ENCODE assay signal across 8 cellular contexts in genomic region chr5:93585054-93585751, GRCh38. TPM values are rescaled to one million over a fixed set of nuclear protein-coding genes. Genes with fewer than 3 reads are reported as not detected.
DNase-seq lines count a peak whose midpoint lies in the region; ATAC-seq and TF ChIP-seq lines count a peak whose summit lies in the region.

No MANE protein-coding gene starts in this region.

- H4K20me1 ChIP-seq in BLaER1 treated with 17β-estradiol and CSF1 and Interleukin-3, amounts not matched to agents 10 nM and 100 nM, result peaks cover 0 to 80% (median 69%) of the 10 kb centered on the region in 11 experiments; a peak in 20 of 22 replicates

- 0 to 2% (median 1%) methylated on average over 25 to 68 of the region's 68 CpGs for WGBS in adrenal gland, 4 donors
- WGBS in suprapubic skin, result 5% methylated on average over 26 of the region's 68 CpGs

- no peak overlapping the region for H3K9ac ChIP-seq in BLaER1 treated with 17β-estradiol and CSF1 and Interleukin-3, amounts not matched to agents 10 nM and 100 nM

- TF ChIP-seq EP300 in suprapubic skin (IDR thresholded peaks at IDR 0.05), result no peak

- peaks cover 9 to 23% (median 17%) of the 10 kb centered on the region in 10 experiments for H3K4me1 ChIP-seq in BLaER1 treated with 17β-estradiol and CSF1 and Interleukin-3, amounts not matched to agents 10 nM and 100 nM
- H3K4me1 ChIP-seq in adrenal gland (replicated peaks in 1 of 2), result peaks cover 0 to 16% of the 10 kb centered on the region in 2 donors
- peaks cover 40% of the 10 kb centered on the region for H3K4me1 ChIP-seq in suprapubic skin

- intact Hi-C loops in adrenal gland (cut with DNase I), result loop anchor here in 1 of 2 donors (10.0 kb wide), 1 partner anchor 210 kb away; no protein-coding TSS in a partner anchor

- TF ChIP-seq CTCF in adrenal gland (IDR thresholded peaks at IDR 0.05), result no peak
- TF ChIP-seq CTCF in suprapubic skin (IDR thresholded peaks at IDR 0.05), result no peak

- peaks cover 0 to 17% (median 14%) of the 10 kb centered on the region in 11 experiments; a peak in 13 of 22 replicates for H3K9me3 ChIP-seq in BLaER1 treated with 17β-estradiol and CSF1 and Interleukin-3, amounts not matched to agents 10 nM and 100 nM (replicated peaks in 1 of 11)
- H3K9me3 ChIP-seq in adrenal gland (replicated peaks in 1 of 3) (no peaks in the 10 kb centered on the region), suprapubic skin (no peaks in the 10 kb centered on the region)

- no peak for ATAC-seq in GM21717 (IDR thresholded peaks at IDR 0.05; ENCODE audit: unreplicated experiment)
- no peak for ATAC-seq in GM18868 (IDR thresholded peaks at IDR 0.05; ENCODE audit: unreplicated experiment)

- no peak for TF ChIP-seq POLR2A in adrenal gland (IDR thresholded peaks at IDR 0.05)
- no peak for TF ChIP-seq POLR2A in suprapubic skin (IDR thresholded peaks at IDR 0.05)

- DNase-seq in HT-29 (ENCODE audit: low spot score), result peak; percentile 69
- peak in 6 of 7 donors; percentile 51 to 67 (median 55) for DNase-seq in adrenal gland
- DNase-seq in iPS-NIHi7 (ENCODE audit: extremely low spot score), result peak; percentile 48
- DNase-seq in suprapubic skin (ENCODE audit: low spot score in 2 of 2), result no peak
- no peak for DNase-seq in SK-N-DZ (ENCODE audit: low spot score)

- H3K4me2 ChIP-seq in BLaER1 treated with 17β-estradiol and CSF1 and Interleukin-3, amounts not matched to agents 10 nM and 100 nM, result peak overlapping the region; percentile 39 to 99 (median 57); a peak in 19 of 22 replicates

- H3K27me3 ChIP-seq in BLaER1 treated with 17β-estradiol and CSF1 and Interleukin-3, amounts not matched to agents 10 nM and 100 nM, result peaks cover 95 to 100% (median 100%) of the 10 kb centered on the region in 11 experiments
- H3K27me3 ChIP-seq in adrenal gland (no peaks in the 10 kb centered on the region), suprapubic skin (peaks cover 74% of the 10 kb centered on the region)

- H3K4me3 ChIP-seq in BLaER1 treated with 17β-estradiol and CSF1 and Interleukin-3, amounts not matched to agents 10 nM and 100 nM, result peak overlapping the region in 5 of 10 experiments; percentile 13 to 68 (median 52); a peak in 11 of 20 replicates
- peak overlapping the region in 2 of 4 donors; percentile 81 for H3K4me3 ChIP-seq in adrenal gland
- H3K4me3 ChIP-seq in suprapubic skin, result peak overlapping the region; percentile 60

- H3K36me3 ChIP-seq in BLaER1 treated with 17β-estradiol and CSF1 and Interleukin-3, amounts not matched to agents 10 nM and 100 nM, result no peaks in the 10 kb centered on the region
- H3K36me3 ChIP-seq in adrenal gland (replicated peaks in 1 of 2) (no peaks in the 10 kb centered on the region), suprapubic skin (no peaks in the 10 kb centered on the region)

- H3K27ac ChIP-seq in BLaER1 treated with 17β-estradiol and CSF1 and Interleukin-3, amounts not matched to agents 10 nM and 100 nM, result no peak overlapping the region
- peak overlapping the region in 4 of 5 donors; percentile 68 to 93 (median 78) for H3K27ac ChIP-seq in adrenal gland
- H3K27ac ChIP-seq in suprapubic skin, result no peak overlapping the region

RNA-seq across cellular contexts. Expression of gene NR2F1, which starts 2.2 kb away (rescaled TPM):
- total RNA-seq in HT-29 (2014; rRNA removed; shearing (Covaris generic)), result 19.7 and 24.5 TPM in 2 replicates
- total RNA-seq in adrenal gland (100 to 1,000 TPM in 3 of 8 donors, 10 to 100 TPM in 5; 50.1 to 195 (median 89.3) TPM), suprapubic skin (1 to 10 TPM in 2 of 4 donors, under 1 TPM in 2; 0.49 to 3.1 (median 1.3) TPM)
- polyA plus RNA-seq in adrenal gland, result 10 to 100 TPM; 22.4 to 64.4 (median 42.2) TPM
- 2.9 and 6.9 TPM in 2 replicates for polyA plus RNA-seq in SK-N-DZ (2014; cell fraction: cytosol; rRNA removed)
- polyA plus RNA-seq in SK-N-DZ (2014; cell fraction: nucleus; rRNA removed), result 1.4 and 9.1 TPM in 2 replicates

RNA-seq across cellular contexts. Expression of gene NR2F1-AS1, which starts 4.2 kb away (rescaled TPM):
- total RNA-seq in HT-29 (2014; rRNA removed; shearing (Covaris generic)), result 2.8 and 4.1 TPM in 2 replicates
- total RNA-seq in adrenal gland, result 10 to 100 TPM; 13.2 to 42.0 (median 25.7) TPM
- polyA plus RNA-seq in adrenal gland, result 100 to 1,000 TPM in 1 of 3 donors, 10 to 100 TPM in 2; 20.8 to 107 (median 62.1) TPM
- 1 to 10 TPM in 3 of 4 donors, under 1 TPM in 1; 0.76 to 1.4 (median 1.2) TPM for total RNA-seq in suprapubic skin
- 0.21 and 0.24 TPM in 2 replicates for polyA plus RNA-seq in SK-N-DZ (2014; cell fraction: cytosol; rRNA removed)
- polyA plus RNA-seq in SK-N-DZ (2014; cell fraction: nucleus; rRNA removed), result 2.0 TPM in 1 of 2 replicates, not detected in the other

Comparison
In these comparisons a context has a peak if more than half of its experiments do, and no peak if none do; other contexts are left out.
1. H3K27ac ChIP-seq: peak in adrenal gland (4 of 5); none in BLaER1 treated with 17β-estradiol and CSF1 and Interleukin-3, amounts not matched to agents 10 nM and 100 nM (0 of 11) and suprapubic skin (single experiment).
2. DNase-seq: peak in HT-29 (single experiment), adrenal gland (6 of 7) and iPS-NIHi7 (single experiment); none in suprapubic skin (0 of 2) and SK-N-DZ (single experiment).